In genomic region chr4:159103406-159104131, GRCh38 we compare ENCODE assay signal across 1 cellular context.
TF ChIP-seq lines count a peak whose summit lies in the region.

No MANE protein-coding gene starts in this region.

TF ChIP-seq in HepG2, 621 proteins besides CTCF, POLR2A, EP300 and RAD21 (continued from another document):
- TF ChIP-seq SIX4 (CRISPR knock-in tag; IDR thresholded peaks at IDR 0.05) (no peak), ZFY (CRISPR knock-in tag; IDR thresholded peaks at IDR 0.05) (peak; percentile 2; the same call in 1 of the 2 replicates), HOXD1 (CRISPR knock-in tag; IDR thresholded peaks at IDR 0.05) (no peak), ZFX (CRISPR knock-in tag; IDR thresholded peaks at IDR 0.05; ENCODE audit: low read depth) (peak; percentile 63), GLI4 (CRISPR knock-in tag; IDR thresholded peaks at IDR 0.05; ENCODE audit: borderline replicate concordance) (peak; percentile 35; the same call in 1 of the 2 replicates), ZNF142 (CRISPR knock-in tag; IDR thresholded peaks at IDR 0.05) (0 out of 2 replicates have a peak, but pooled peaks have one; percentile 43), ZNF704 (CRISPR knock-in tag; IDR thresholded peaks at IDR 0.05; ENCODE audit: borderline replicate concordance) (0 out of 2 replicates have a peak, but pooled peaks have one; percentile 20), POGZ (CRISPR knock-in tag; IDR thresholded peaks at IDR 0.05) (no peak; the same call in 1 of the 2 replicates), ZNF263 (CRISPR knock-in tag; IDR thresholded peaks at IDR 0.05) (peak; percentile 75), ZFP1 (CRISPR knock-in tag; IDR thresholded peaks at IDR 0.05) (no peak), ELK4 (CRISPR knock-in tag; IDR thresholded peaks at IDR 0.05; ENCODE audit: borderline replicate concordance) (no peak), ZBTB20 (CRISPR knock-in tag; IDR thresholded peaks at IDR 0.05; ENCODE audit: borderline replicate concordance, low read depth) (no peak), ZNF782 (CRISPR knock-in tag; IDR thresholded peaks at IDR 0.05; ENCODE audit: borderline replicate concordance) (0 out of 2 replicates have a peak, but pooled peaks have one; percentile 38), MLX (CRISPR knock-in tag; IDR thresholded peaks at IDR 0.05) (no peak), ZMYM2 (CRISPR knock-in tag; IDR thresholded peaks at IDR 0.05) (no peak), TCF12 (IDR thresholded peaks at IDR 0.05) (no peak), TCF12 (CRISPR knock-in tag; IDR thresholded peaks at IDR 0.05) (no peak), ZNF501 (CRISPR knock-in tag; IDR thresholded peaks at IDR 0.05) (no peak), ZNF616 (CRISPR knock-in tag; IDR thresholded peaks at IDR 0.05; ENCODE audit: low read depth) (no peak), ZNF749 (CRISPR knock-in tag; IDR thresholded peaks at IDR 0.05; ENCODE audit: borderline replicate concordance) (no peak), RNF219 (CRISPR knock-in tag; IDR thresholded peaks at IDR 0.05) (no peak), MYC (CRISPR knock-in tag; IDR thresholded peaks at IDR 0.05; ENCODE audit: borderline replicate concordance) (no peak; the same call in 1 of the 2 replicates), GATAD2A (CRISPR knock-in tag; IDR thresholded peaks at IDR 0.05) (no peak), NFIC (IDR thresholded peaks at IDR 0.05; ENCODE audit: low read length) (no peak), GMEB2 (CRISPR knock-in tag; IDR thresholded peaks at IDR 0.05; ENCODE audit: low read depth) (no peak), ZSCAN21 (CRISPR knock-in tag; IDR thresholded peaks at IDR 0.05; ENCODE audit: borderline replicate concordance) (0 out of 2 replicates have a peak, but pooled peaks have one; percentile 48), UBTF (CRISPR knock-in tag; IDR thresholded peaks at IDR 0.05) (peak; percentile 63; the same call in 1 of the 2 replicates), ZNF564 (CRISPR knock-in tag; IDR thresholded peaks at IDR 0.05) (no peak), ZNF607 (CRISPR knock-in tag; IDR thresholded peaks at IDR 0.05; ENCODE audit: borderline replicate concordance) (no peak), PATZ1 (CRISPR knock-in tag; IDR thresholded peaks at IDR 0.05) (peak; percentile 7; the same call in 1 of the 2 replicates)
